In genomic region chr2:186588940-186589732, GRCh38 we compare ENCODE assay signal across 8 cellular contexts. TPM values are rescaled to one million over a fixed set of nuclear protein-coding genes. Genes with fewer than 3 reads are reported as not detected.
DNase-seq lines count a peak whose midpoint lies in the region; ATAC-seq, FAIRE-seq and TF ChIP-seq lines count a peak whose summit lies in the region.

No MANE protein-coding gene starts in this region.

- TF ChIP-seq POLR2A in endothelial cell of umbilical vein (IDR thresholded peaks at IDR 0.05; ENCODE audit: low read depth, low read length) = no peak

- TF ChIP-seq CTCF in PC-9 (conservative IDR thresholded peaks at IDR 0.05) (no peak), endothelial cell of umbilical vein (IDR thresholded peaks at IDR 0.05; ENCODE audit: extremely low read depth in 1 of 2, insufficient read depth in 1 of 2, low read depth in 1 of 2, low read length in 2 of 2) (no peak), neutrophil (IDR thresholded peaks at IDR 0.05) (no peak)

- H3K4me3 ChIP-seq in PC-9 (peak overlapping the region; percentile 62), endothelial cell of umbilical vein (replicated peaks in 1 of 3; ENCODE audit: insufficient read depth in 1 of 3, low read depth in 1 of 3, low read length in 3 of 3) (peak overlapping the region; percentile 76 to 96 (median 83)), neutrophil (ENCODE audit: low read depth in 1 of 2, low read length in 1 of 2) (peak overlapping the region; percentile 63 to 74)

- H3K27me3 ChIP-seq in PC-9 (ENCODE audit: insufficient read depth, low read depth) (no peaks in the 10 kb centered on the region), endothelial cell of umbilical vein (ENCODE audit: control insufficient read depth in 2 of 2, insufficient read depth in 2 of 2, low read length in 2 of 2) (no peaks in the 10 kb centered on the region), neutrophil (peaks cover 13% of the 10 kb centered on the region)

- H3K27ac ChIP-seq in PC-9 = peak overlapping the region; percentile 68
- H3K27ac ChIP-seq in endothelial cell of umbilical vein (ENCODE audit: insufficient read depth, low read depth, low read length) = peak overlapping the region; percentile 97
- H3K27ac ChIP-seq in neutrophil = peak overlapping the region; percentile 81

- BruUV-seq in PC-9 (replicated peaks; lab: Mats Ljungman, UMichigan) (TSS peak; percentile 86), endothelial cell of umbilical vein (replicated peaks; lab: Mats Ljungman, UMichigan) (TSS peak; percentile 76)

- H3K79me2 ChIP-seq in PC-9 (ENCODE audit: low read depth) (peaks cover 26% of the 10 kb centered on the region), endothelial cell of umbilical vein (ENCODE audit: control insufficient read depth, insufficient read depth, low read length) (peaks cover 39% of the 10 kb centered on the region)

- DNase-seq in DMS79 treated with DMSO at 0.1 percent for 48 hours (lab: John Stamatoyannopoulos, UW) (peak; percentile 50), DMS79 (lab: John Stamatoyannopoulos, UW) (no peak), PC-9 (no peak), endothelial cell of umbilical vein (ENCODE audit: low read depth, low spot score) (peak; percentile 71), HuH-7 (ENCODE audit: low spot score) (no peak), putamen (ENCODE audit: low spot score) (no peak)

- intact Hi-C loops in PC-9 (cut with micrococcal nuclease; ENCODE audit: unreplicated experiment) = no loop called here
- intact Hi-C loops in endothelial cell of umbilical vein (cut with micrococcal nuclease) = loop anchor here (1.0 kb wide), 1 partner anchor 14 kb away; no protein-coding TSS in a partner anchor

- H2AFZ ChIP-seq in PC-9 (peak overlapping the region; percentile 83), endothelial cell of umbilical vein (ENCODE audit: low read depth, low read length) (peak overlapping the region; percentile 62)

- H3K9me2 ChIP-seq in PC-9 (ENCODE audit: insufficient read depth) = no peaks in the 10 kb centered on the region

- peak overlapping the region; percentile 99 for H3K9ac ChIP-seq in endothelial cell of umbilical vein (replicated peaks; ENCODE audit: extremely low read depth, insufficient read depth, low read length)

- no peak for FAIRE-seq in endothelial cell of umbilical vein (lab: Jason Lieb, UNC)

- CTCF ChIA-PET in PC-9 (lab: Charles Lee) = no interaction called here
- CTCF ChIA-PET in endothelial cell of umbilical vein (lab: Charles Lee) = interaction anchor here (0.6 to 3.4 kb wide), 10 partner anchors 11 to 86 kb away, joined by 3 to 24 read pairs (median 5); no protein-coding TSS in a partner anchor

- no peaks in the 10 kb centered on the region for H3K9me3 ChIP-seq in PC-9 (ENCODE audit: insufficient read depth, low read depth)
- no peaks in the 10 kb centered on the region for H3K9me3 ChIP-seq in endothelial cell of umbilical vein (replicated peaks; ENCODE audit: control insufficient read depth, insufficient read depth, low read length)
- H3K9me3 ChIP-seq in neutrophil = no peaks in the 10 kb centered on the region

- no peaks in the 10 kb centered on the region for H3K9me1 ChIP-seq in endothelial cell of umbilical vein (replicated peaks; ENCODE audit: control insufficient read depth, extremely low read depth, insufficient read depth, low read length)

- dilution Hi-C loops in endothelial cell of umbilical vein (cut with MboI; ENCODE audit: extremely low pct_ligation_motif_present, low sequenced_read_pairs) = no loop called here

- POLR2A ChIA-PET in PC-9 (lab: Charles Lee; ENCODE audit: unreplicated experiment) (interaction anchor here (0.6 to 0.9 kb wide), 3 partner anchors 19 to 80 kb away, joined by 4 to 17 read pairs (median 7); no protein-coding TSS in a partner anchor), endothelial cell of umbilical vein (lab: Charles Lee) (interaction anchor here (0.6 to 1.5 kb wide), 15 partner anchors 9 to 104 kb away, joined by 3 to 10 read pairs (median 4); partner anchors contain the start of gene ZC3H15)

- H3K36me3 ChIP-seq in PC-9 (ENCODE audit: low read depth) = no peaks in the 10 kb centered on the region
- H3K36me3 ChIP-seq in endothelial cell of umbilical vein (ENCODE audit: control insufficient read depth in 2 of 2, extremely low read depth in 1 of 2, insufficient read depth in 2 of 2, low read length in 2 of 2) = no peaks in the 10 kb centered on the region
- H3K36me3 ChIP-seq in neutrophil = no peaks in the 10 kb centered on the region

- ATAC-seq in GM18858 (IDR thresholded peaks at IDR 0.05; ENCODE audit: unreplicated experiment) = no peak

- H3K4me2 ChIP-seq in PC-9 (peak overlapping the region; percentile 90), endothelial cell of umbilical vein (ENCODE audit: insufficient read depth, low read length) (peak overlapping the region; percentile 97)

- H3F3A ChIP-seq in PC-9 (ENCODE audit: insufficient read depth, low read depth) = peaks cover 5% of the 10 kb centered on the region

- H3K4me1 ChIP-seq in PC-9 (replicated peaks; ENCODE audit: insufficient read depth) (peaks cover 20% of the 10 kb centered on the region), endothelial cell of umbilical vein (ENCODE audit: control insufficient read depth, extremely low read depth, insufficient read depth, low read length) (peaks cover 26% of the 10 kb centered on the region), neutrophil (ENCODE audit: control insufficient read depth in 1 of 2, insufficient read depth in 1 of 2, low read depth in 1 of 2, low read length in 1 of 2) (peaks cover 16 to 18% of the 10 kb centered on the region in 2 experiments)

- no peaks in the 10 kb centered on the region for H4K20me1 ChIP-seq in PC-9 (ENCODE audit: insufficient read depth)
- peaks cover 5% of the 10 kb centered on the region for H4K20me1 ChIP-seq in endothelial cell of umbilical vein (replicated peaks; ENCODE audit: control insufficient read depth, extremely low read depth, insufficient read depth, low read length)

TF ChIP-seq in endothelial cell of umbilical vein, 7 proteins besides CTCF, POLR2A, EP300 and RAD21:
- TF ChIP-seq GATA2 (IDR thresholded peaks at IDR 0.05; ENCODE audit: insufficient read depth, insufficient read length, low read depth, low read length) (no peak), MYC (IDR thresholded peaks at IDR 0.05; ENCODE audit: low read depth, low read length) (no peak), POLR2AphosphoS5 (IDR thresholded peaks at IDR 0.05; ENCODE audit: insufficient read depth, low read depth, low read length) (no peak), JUN (IDR thresholded peaks at IDR 0.05; ENCODE audit: borderline replicate concordance, insufficient read depth, insufficient read length, low read depth) (no peak), EZH2 (IDR thresholded peaks at IDR 0.05; ENCODE audit: borderline replicate concordance, low read depth, low read length, severe bottlenecking) (no peak)

RNA-seq across cellular contexts. Expression of gene ITGAV, which starts 0.7 kb away (rescaled TPM):
- 25.0 and 28.0 TPM in 2 replicates for total RNA-seq in PC-9 (2021)
- 131 and 135 TPM in 2 replicates for total RNA-seq in endothelial cell of umbilical vein
- polyA plus RNA-seq in endothelial cell of umbilical vein = 58.9 and 61.8 TPM in 2 replicates
- 42.4 and 56.1 TPM in 2 replicates for polyA plus RNA-seq in endothelial cell of umbilical vein (2011; cell fraction: cytosol; rRNA removed)
- polyA plus RNA-seq in endothelial cell of umbilical vein (2011; cell fraction: nucleus; rRNA removed) = 132 and 167 TPM in 2 replicates
- polyA plus RNA-seq in endothelial cell of umbilical vein (2012) = 186 and 226 TPM in 2 replicates
- polyA minus RNA-seq in endothelial cell of umbilical vein = 308 and 336 TPM in 2 replicates
- 24.8 TPM for polyA minus RNA-seq in endothelial cell of umbilical vein (2011; cell fraction: cytosol; rRNA and poly(A)+ RNA removed)
- 215 and 368 TPM in 2 replicates for polyA minus RNA-seq in endothelial cell of umbilical vein (2011; cell fraction: nucleus; rRNA and poly(A)+ RNA removed)

Comparison
In these comparisons a context has a peak if more than half of its experiments do, and no peak if none do; other contexts are left out.
1. DNase-seq: peak in DMS79 treated with DMSO at 0.1 percent for 48 hours (single experiment) and endothelial cell of umbilical vein (single experiment); none in DMS79 (single experiment), PC-9 (0 of 2), HuH-7 (single experiment) and putamen (single experiment).
2. Peak in every context shown above with its lines, with median percentiles within 50 percentile points of each other: H3K27ac ChIP-seq and H3K4me3 ChIP-seq.